In the genomic region with DNA sequence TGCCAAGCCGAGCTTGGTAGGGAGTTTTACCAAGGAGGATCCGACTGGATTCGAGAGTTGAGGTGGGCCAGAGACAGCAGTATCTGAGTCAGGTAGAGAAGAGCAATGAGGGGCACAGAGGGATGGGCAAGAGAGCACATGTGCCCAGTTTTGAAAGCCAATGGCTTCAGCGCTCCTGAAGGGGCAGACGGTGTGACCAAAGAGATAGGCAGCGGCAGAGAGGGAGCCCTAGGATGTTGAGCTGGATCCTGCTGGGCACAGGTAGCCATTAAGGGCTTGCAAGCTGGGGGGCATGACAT, we compare ENCODE assay signal across 10 cellular contexts. TPM values are rescaled to one million over a fixed set of nuclear protein-coding genes. Genes with fewer than 3 reads are reported as not detected.
DNase-seq lines count a peak whose midpoint lies in the region; ATAC-seq and TF ChIP-seq lines count a peak whose summit lies in the region.
"Had no signal": no experiment of that assay in that cellular context is flagged by ENCODE, and none has a peak within 500 bp of the region (broad histone marks: within the 10 kb centered on the region; RNA-seq: fewer than 3 reads in every experiment).

No MANE protein-coding gene starts in this region.

- H3K14ac ChIP-seq in mesenchymal stem cell (ENCODE audit: low read length in 2 of 2) = no peak overlapping the region

- H2BK5ac ChIP-seq in mesenchymal stem cell (ENCODE audit: low read depth, low read length, poor library complexity, severe bottlenecking) = peak overlapping the region; percentile 68

- H3K27ac Mint-ChIP-seq in brain = peak overlapping the region in 1 of 5 experiments; percentile 87
- H3K27ac Mint-ChIP-seq in activated T-helper 2 cell treated with anti-CD3 and anti-CD28 coated beads, Interferon-gamma antibody, Interleukin-2, Interleukin-4, amounts not matched to agents 10 μg/mL and 5 μg/mL and 100 μg/mL, durations not matched to agents 14 hours and 24 hours and 36 hours = no peak overlapping the region

- peak overlapping the region in 4 of 5 experiments; percentile 5 to 79 (median 62) for H3K4me3 Mint-ChIP-seq in brain
- H3K4me3 Mint-ChIP-seq in activated T-helper 2 cell treated with anti-CD3 and anti-CD28 coated beads, Interferon-gamma antibody, Interleukin-2, Interleukin-4, amounts not matched to agents 10 μg/mL and 5 μg/mL and 100 μg/mL, durations not matched to agents 14 hours and 24 hours and 36 hours (ENCODE audit: low read depth) = no peak overlapping the region

- peaks cover 32% of the 10 kb centered on the region for H3K4me1 Mint-ChIP-seq in brain
- peaks cover 5% of the 10 kb centered on the region for H3K4me1 Mint-ChIP-seq in activated T-helper 2 cell treated with anti-CD3 and anti-CD28 coated beads, Interferon-gamma antibody, Interleukin-2, Interleukin-4, amounts not matched to agents 10 μg/mL and 5 μg/mL and 100 μg/mL, durations not matched to agents 14 hours and 24 hours and 36 hours (ENCODE audit: low read depth)

- H4K8ac ChIP-seq in mesenchymal stem cell (ENCODE audit: low read length) = no peak overlapping the region

- H3K23ac ChIP-seq in mesenchymal stem cell (ENCODE audit: low read length in 2 of 2) = no peak overlapping the region

- H3K9me3 Mint-ChIP-seq in brain = no peaks in the 10 kb centered on the region
- H3K9me3 Mint-ChIP-seq in activated T-helper 2 cell treated with anti-CD3 and anti-CD28 coated beads, Interferon-gamma antibody, Interleukin-2, Interleukin-4, amounts not matched to agents 10 μg/mL and 5 μg/mL and 100 μg/mL, durations not matched to agents 14 hours and 24 hours and 36 hours = no peaks in the 10 kb centered on the region

- H3K27me3 ChIP-seq in left ventricle myocardium inferior (ENCODE audit: low read depth) = peaks cover 78% of the 10 kb centered on the region
- H3K27me3 ChIP-seq in mesenchymal stem cell (ENCODE audit: control insufficient read depth in 1 of 2, insufficient read depth in 1 of 2, low read length in 2 of 2) = peaks cover 0 to 54% of the 10 kb centered on the region in 2 experiments
- no peaks in the 10 kb centered on the region for H3K27me3 ChIP-seq in upper lobe of right lung
- peaks cover 7 to 40% (median 22%) of the 10 kb centered on the region in 7 donors for H3K27me3 ChIP-seq in heart right ventricle

- no peak for DNase-seq in left ventricle myocardium inferior
- no peak for DNase-seq in left cardiac atrium
- no peak for DNase-seq in mesenchymal stem cell
- DNase-seq in upper lobe of right lung = no peak
- no peak for DNase-seq in heart right ventricle
- DNase-seq in activated T-helper 2 cell treated with anti-CD3 and anti-CD28 coated beads, Interferon-gamma antibody, Interleukin-2, Interleukin-4, amounts not matched to agents 10 μg/mL and 5 μg/mL and 100 μg/mL, durations not matched to agents 14 hours and 24 hours and 36 hours (ENCODE audit: low spot score) = no peak
- DNase-seq: NCI-H524 treated with DMSO at 0.1 percent for 48 hours had no signal

- no peak overlapping the region for H3K4ac ChIP-seq in mesenchymal stem cell (ENCODE audit: low read depth in 1 of 2, low read length in 2 of 2)

- H3K79me1 ChIP-seq in mesenchymal stem cell (replicated peaks; ENCODE audit: low read length, poor library complexity, severe bottlenecking) = peaks cover 4% of the 10 kb centered on the region

- intact Hi-C loops in left ventricle myocardium inferior (cut with micrococcal nuclease) = no loop called here
- intact Hi-C loops in left cardiac atrium (cut with DNase I) = no loop called here
- intact Hi-C loops in upper lobe of right lung (cut with DNase I) = no loop called here
- intact Hi-C loops in heart right ventricle (cut with DNase I) = no loop called here
- intact Hi-C loops in activated T-helper 2 cell treated with anti-CD3 and anti-CD28 coated beads, Interferon-gamma antibody, Interleukin-2, Interleukin-4, amounts not matched to agents 10 μg/mL and 5 μg/mL and 100 μg/mL, durations not matched to agents 14 hours and 24 hours and 36 hours (cut with micrococcal nuclease) = loop anchor here (1.0 kb wide), 1 partner anchor 46 kb away; a partner anchor contains a TSS

- no peaks in the 10 kb centered on the region for H3K9me3 ChIP-seq in left ventricle myocardium inferior (replicated peaks)
- H3K9me3 ChIP-seq in mesenchymal stem cell (ENCODE audit: control insufficient read depth, low read length) = no peaks in the 10 kb centered on the region
- no peaks in the 10 kb centered on the region for H3K9me3 ChIP-seq in upper lobe of right lung
- no peaks in the 10 kb centered on the region for H3K9me3 ChIP-seq in heart right ventricle
- H3K9me3 ChIP-seq: neutrophil had no signal

- no peak overlapping the region for H2AFZ ChIP-seq in mesenchymal stem cell (ENCODE audit: low read depth, low read length)

- peak overlapping the region in 1 of 2 experiments; percentile 51 for H2BK12ac ChIP-seq in mesenchymal stem cell (ENCODE audit: low read length in 2 of 2)

- TF ChIP-seq CTCF in left ventricle myocardium inferior (IDR thresholded peaks at IDR 0.05; ENCODE audit: borderline replicate concordance) = no peak
- TF ChIP-seq CTCF in brain (conservative IDR thresholded peaks at IDR 0.05) = no peak
- no peak for TF ChIP-seq CTCF in upper lobe of right lung (IDR thresholded peaks at IDR 0.05)
- TF ChIP-seq CTCF in heart right ventricle (IDR thresholded peaks at IDR 0.05) = no peak

- H2BK120ac ChIP-seq in mesenchymal stem cell (ENCODE audit: low read depth, low read length) = no peak overlapping the region

- 63% methylated on average over 6 of the region's 6 CpGs for WGBS in mesenchymal stem cell
- 80 to 85% methylated on average over 6 of the region's 6 CpGs for WGBS in heart right ventricle, 2 donors

- H4K91ac ChIP-seq in mesenchymal stem cell (ENCODE audit: low read length) = no peak overlapping the region

- H2BK15ac ChIP-seq in mesenchymal stem cell (ENCODE audit: low read depth, poor library complexity, severe bottlenecking) = no peak overlapping the region

- peak overlapping the region; percentile 92 for H2AK5ac ChIP-seq in mesenchymal stem cell (ENCODE audit: low read length, severe bottlenecking)

- peaks cover 10% of the 10 kb centered on the region for H3K36me3 Mint-ChIP-seq in brain
- H3K36me3 Mint-ChIP-seq in activated T-helper 2 cell treated with anti-CD3 and anti-CD28 coated beads, Interferon-gamma antibody, Interleukin-2, Interleukin-4, amounts not matched to agents 10 μg/mL and 5 μg/mL and 100 μg/mL, durations not matched to agents 14 hours and 24 hours and 36 hours (ENCODE audit: low read depth) = no peaks in the 10 kb centered on the region

- peak overlapping the region; percentile 66 for H3K4me3 ChIP-seq in left ventricle myocardium inferior
- H3K4me3 ChIP-seq in mesenchymal stem cell (ENCODE audit: insufficient read depth in 1 of 2, low read depth in 1 of 2, low read length in 2 of 2) = peak overlapping the region in 1 of 2 experiments; percentile 76
- peak overlapping the region; percentile 57 for H3K4me3 ChIP-seq in upper lobe of right lung
- H3K4me3 ChIP-seq in heart right ventricle = peak overlapping the region in 2 of 10 donors; percentile 30 to 53

- H3K27ac ChIP-seq in left ventricle myocardium inferior (replicated peaks) (no peak overlapping the region), mesenchymal stem cell (ENCODE audit: low read length, poor library complexity, severe bottlenecking) (peak overlapping the region; percentile 79), upper lobe of right lung (peak overlapping the region; percentile 68), heart right ventricle (no peak overlapping the region)
- H3K27ac ChIP-seq: neutrophil had no signal

- H3K4me2 ChIP-seq in mesenchymal stem cell (ENCODE audit: low read length, poor library complexity, severe bottlenecking) = peak overlapping the region; percentile 43

- H3K27me3 Mint-ChIP-seq in brain = peaks cover 4% of the 10 kb centered on the region
- peaks cover 29% of the 10 kb centered on the region for H3K27me3 Mint-ChIP-seq in activated T-helper 2 cell treated with anti-CD3 and anti-CD28 coated beads, Interferon-gamma antibody, Interleukin-2, Interleukin-4, amounts not matched to agents 10 μg/mL and 5 μg/mL and 100 μg/mL, durations not matched to agents 14 hours and 24 hours and 36 hours (ENCODE audit: low read depth)

- ATAC-seq in left cardiac atrium (no peak), upper lobe of right lung (no peak), heart right ventricle (no peak), HG03097 (IDR thresholded peaks at IDR 0.05; ENCODE audit: low FRiP score, unreplicated experiment) (no peak)

- H3K9ac ChIP-seq in mesenchymal stem cell (ENCODE audit: low read length) = no peak overlapping the region

- H3K36me3 ChIP-seq in left ventricle myocardium inferior = no peaks in the 10 kb centered on the region
- H3K36me3 ChIP-seq in mesenchymal stem cell (ENCODE audit: control insufficient read depth in 1 of 2, insufficient read depth in 2 of 2, low read depth in 1 of 2, low read length in 2 of 2) = peaks cover 0 to 33% of the 10 kb centered on the region in 2 experiments
- no peaks in the 10 kb centered on the region for H3K36me3 ChIP-seq in upper lobe of right lung
- H3K36me3 ChIP-seq in heart right ventricle = no peaks in the 10 kb centered on the region
- H3K36me3 ChIP-seq: neutrophil had no signal

- H3K18ac ChIP-seq in mesenchymal stem cell (ENCODE audit: low read depth in 1 of 2, low read length in 2 of 2) = no peak overlapping the region

- peaks cover 28% of the 10 kb centered on the region for H3K4me1 ChIP-seq in left ventricle myocardium inferior
- H3K4me1 ChIP-seq in mesenchymal stem cell (ENCODE audit: control insufficient read depth, insufficient read depth, low read depth, low read length) = peaks cover 48% of the 10 kb centered on the region
- peaks cover 17% of the 10 kb centered on the region for H3K4me1 ChIP-seq in upper lobe of right lung
- peaks cover 5 to 24% (median 22%) of the 10 kb centered on the region in 9 donors for H3K4me1 ChIP-seq in heart right ventricle

RNA-seq across cellular contexts. Expression of a gene that starts 0.9 kb away (rescaled TPM):
- 0.93 TPM for total RNA-seq in left ventricle myocardium inferior
- 1 to 10 TPM in 1 of 2 donors, under 1 TPM in 1; 0.92 to 1.4 TPM for total RNA-seq in left cardiac atrium
- polyA plus RNA-seq in brain (ENCODE audit: insufficient read depth, low read depth, low replicate concordance) = 0.36 TPM
- 16.1 TPM for polyA plus RNA-seq in mesenchymal stem cell (2013, experiment 1 of 2)
- 16.0 TPM for polyA plus RNA-seq in mesenchymal stem cell (2013, experiment 2 of 2)
- 109 TPM for total RNA-seq in upper lobe of right lung
- total RNA-seq in heart right ventricle = 1 to 10 TPM in 2 of 10 donors, under 1 TPM in 7, not detected in 1; 0.25 to 2.7 (median 0.37) TPM
- polyA plus RNA-seq in heart right ventricle = 1 to 10 TPM; 1.4 to 2.4 TPM
- total RNA-seq in activated T-helper 2 cell treated with anti-CD3 and anti-CD28 coated beads, Interferon-gamma antibody, Interleukin-2, Interleukin-4, amounts not matched to agents 10 μg/mL and 5 μg/mL and 100 μg/mL, durations not matched to agents 14 hours and 24 hours and 36 hours = 1.1 and 1.2 TPM in 2 replicates

RNA-seq across cellular contexts. Expression of a gene that starts 45.9 kb away (rescaled TPM):
- 40.8 TPM for total RNA-seq in left ventricle myocardium inferior
- total RNA-seq in left cardiac atrium = 10 to 100 TPM; 40.6 to 44.2 TPM
- 21.1 TPM for polyA plus RNA-seq in brain (ENCODE audit: insufficient read depth, low read depth, low replicate concordance)
- polyA plus RNA-seq in mesenchymal stem cell (2013, experiment 1 of 2) = 15.1 TPM
- polyA plus RNA-seq in mesenchymal stem cell (2013, experiment 2 of 2) = 14.0 TPM
- total RNA-seq in upper lobe of right lung = 67.7 TPM
- 10 to 100 TPM; 34.4 to 62.9 (median 47.2) TPM for total RNA-seq in heart right ventricle
- 10 to 100 TPM in 1 of 2 donors, 1 to 10 TPM in 1; 5.6 to 10.0 TPM for polyA plus RNA-seq in heart right ventricle
- 100.0 and 103 TPM in 2 replicates for total RNA-seq in activated T-helper 2 cell treated with anti-CD3 and anti-CD28 coated beads, Interferon-gamma antibody, Interleukin-2, Interleukin-4, amounts not matched to agents 10 μg/mL and 5 μg/mL and 100 μg/mL, durations not matched to agents 14 hours and 24 hours and 36 hours

Comparison
In these comparisons a context has a peak if more than half of its experiments do, and no peak if none do; other contexts are left out.
1. H3K27ac ChIP-seq: peak in mesenchymal stem cell (single experiment) and upper lobe of right lung (single experiment); none in left ventricle myocardium inferior (single experiment) and heart right ventricle (0 of 10).
2. RNA of a gene that starts 0.9 kb away (total RNA-seq): 109 TPM in upper lobe of right lung (single experiment); 0.92 to 1.4 TPM in left cardiac atrium, 1.1 to 1.2 TPM in activated T-helper 2 cell treated with anti-CD3 and anti-CD28 coated beads, Interferon-gamma antibody, Interleukin-2, Interleukin-4, amounts not matched to agents 10 μg/mL and 5 μg/mL and 100 μg/mL, durations not matched to agents 14 hours and 24 hours and 36 hours, 0.93 TPM in left ventricle myocardium inferior (single experiment) and 0.25 to 2.7 TPM in heart right ventricle; every median in the first group is over 10 times any median in the second.